ENCODE assay signal across 8 cellular contexts in the genomic region with DNA sequence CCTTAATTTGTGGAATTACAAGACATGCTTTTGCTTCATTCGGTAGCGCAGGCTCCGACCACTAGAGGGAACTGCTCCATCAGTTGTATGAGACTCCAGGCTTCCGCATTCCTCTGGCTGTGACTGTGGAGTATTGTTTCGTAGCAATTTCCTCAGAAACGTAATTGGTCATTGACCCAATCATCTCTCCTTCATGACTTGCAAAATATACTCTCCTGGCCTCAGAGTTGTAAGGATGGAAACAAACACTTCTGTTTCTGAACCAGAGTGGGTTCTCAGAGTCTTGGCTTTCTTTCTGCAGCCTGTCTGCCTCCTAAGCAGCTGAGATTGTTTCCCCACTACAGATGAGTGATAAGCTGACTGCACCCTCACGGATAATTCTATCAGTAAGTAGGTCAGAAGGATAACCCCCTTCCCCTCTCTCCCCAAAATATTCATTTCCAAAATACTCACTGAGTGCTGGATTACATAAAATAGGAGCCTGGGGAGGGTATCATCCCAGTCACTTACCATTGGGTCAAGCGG.
DNase-seq lines count a peak whose midpoint lies in the region; ATAC-seq and TF ChIP-seq lines count a peak whose summit lies in the region.

No MANE protein-coding gene starts in this region.

- no peaks in the 10 kb centered on the region for H3K27me3 ChIP-seq in brain microvascular endothelial cell (replicated peaks)
- H3K27me3 ChIP-seq in iPS-18a (ENCODE audit: control insufficient read depth, insufficient read depth, low read length): no peaks in the 10 kb centered on the region

- DNase-seq in A172 (ENCODE audit: low spot score) (peak; percentile 81), NCI-H1417 (lab: John Stamatoyannopoulos, UW) (peak; percentile 71 to 91 (median 80)), SW480 (ENCODE audit: low spot score) (peak; percentile 81), brain microvascular endothelial cell (peak; percentile 97), skeletal muscle cell (ENCODE audit: low read depth) (peak; percentile 92)

- TF ChIP-seq CTCF in brain microvascular endothelial cell (IDR thresholded peaks at IDR 0.05; ENCODE audit: low read depth, low read length, missing control alignments): peak; percentile 93

- peak; percentile 87 for ATAC-seq in HG02870 (IDR thresholded peaks at IDR 0.05; ENCODE audit: unreplicated experiment)

- peak overlapping the region; percentile 33 for H3K9ac ChIP-seq in iPS-18a (ENCODE audit: low read length)

- peak; percentile 31 for TF ChIP-seq POLR2A in GM15510 (IDR thresholded peaks at IDR 0.05; ENCODE audit: borderline replicate concordance, extremely low read depth, insufficient read length)

- H3K36me3 ChIP-seq in brain microvascular endothelial cell (replicated peaks) (no peaks in the 10 kb centered on the region), iPS-18a (ENCODE audit: control insufficient read depth, low read depth, low read length) (no peaks in the 10 kb centered on the region)

- in situ Hi-C loops in brain microvascular endothelial cell (cut with HindIII; ENCODE audit: low pct_ligation_motif_present, low sequenced_read_pairs): no loop called here

- peaks cover 4% of the 10 kb centered on the region for H3K4me1 ChIP-seq in iPS-18a (ENCODE audit: control insufficient read depth, low read depth, low read length)

- H3K9me3 ChIP-seq in iPS-18a (ENCODE audit: control insufficient read depth, low read depth, low read length): no peaks in the 10 kb centered on the region

- H3K4me3 ChIP-seq in brain microvascular endothelial cell (ENCODE audit: low read depth, low read length) (peak overlapping the region; percentile 30), iPS-18a (ENCODE audit: low read length) (peak overlapping the region; percentile 10), skeletal muscle cell (ENCODE audit: low read depth, low read length) (peak overlapping the region; percentile 26)

- H3K27ac ChIP-seq in brain microvascular endothelial cell (peak overlapping the region; percentile 86), iPS-18a (ENCODE audit: low read length) (no peak overlapping the region)
